In the genomic region with DNA sequence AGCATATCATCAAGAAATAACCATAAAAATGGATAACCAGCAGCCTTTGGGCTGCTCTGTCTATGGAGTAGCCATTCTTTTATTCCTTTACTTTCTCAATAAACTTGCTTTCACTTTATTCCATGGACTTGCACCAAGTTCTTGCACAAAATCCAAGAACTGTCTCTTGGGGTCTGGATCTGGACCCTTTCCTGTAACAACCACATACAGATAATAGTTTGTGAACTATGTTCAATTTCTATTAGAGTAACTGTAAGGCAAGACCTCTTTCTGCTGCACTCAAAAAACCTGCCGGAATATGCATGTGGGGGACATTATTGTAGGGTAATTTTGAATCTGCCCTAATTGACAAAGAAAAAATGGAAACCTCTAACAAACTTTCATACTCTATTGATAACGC, we compare ENCODE assay signal across 33 cellular contexts.
"Had no signal": no experiment of that assay in that cellular context is flagged by ENCODE, and none has a peak within 500 bp of the region (broad histone marks: within the 10 kb centered on the region; RNA-seq: fewer than 3 reads in every experiment).

No MANE protein-coding gene starts in this region.

- H3K27me3 ChIP-seq: MG63 had no signal

- H3K9me3 ChIP-seq: MG63 had no signal

- H3K36me3 ChIP-seq: MG63 had no signal

- DNase-seq: Karpas-422, Kasumi-1, KG1, MG63, MM.1S, MV-4-11, NCI-H1048, NCI-H1092, NCI-H1092 treated with DMSO at 0.1 percent for 48 hours, NCI-H1105, NCI-H1105 treated with DMSO at 0.1 percent for 48 hours, NCI-H1417, NCI-H1417 treated with DMSO at 0.1 percent for 48 hours, NCI-H1436, NCI-H1436 treated with DMSO at 0.1 percent for 48 hours, NCI-H146, NCI-H1694, NCI-H1694 treated with DMSO at 0.1 percent for 48 hours, NCI-H187, NCI-H187 treated with DMSO at 0.1 percent for 48 hours, NCI-H2029, NCI-H2029 treated with DMSO at 0.1 percent for 48 hours, NCI-H2081, NCI-H2081 treated with DMSO at 0.1 percent for 48 hours, NCI-H2107, NCI-H2171, NCI-H2171 treated with DMSO at 0.1 percent for 48 hours, NCI-H2227 treated with DMSO at 0.1 percent for 48 hours, NCI-H226, NCI-H345, NCI-H446, NCI-H446 treated with DMSO at 0.1 percent for 48 hours had no signal

- H3K27ac ChIP-seq: KMS-11 had no signal

- H3K4me3 ChIP-seq: MG63 had no signal
